Comparison of ENCODE assay signal across 12 cellular contexts in the genomic region with DNA sequence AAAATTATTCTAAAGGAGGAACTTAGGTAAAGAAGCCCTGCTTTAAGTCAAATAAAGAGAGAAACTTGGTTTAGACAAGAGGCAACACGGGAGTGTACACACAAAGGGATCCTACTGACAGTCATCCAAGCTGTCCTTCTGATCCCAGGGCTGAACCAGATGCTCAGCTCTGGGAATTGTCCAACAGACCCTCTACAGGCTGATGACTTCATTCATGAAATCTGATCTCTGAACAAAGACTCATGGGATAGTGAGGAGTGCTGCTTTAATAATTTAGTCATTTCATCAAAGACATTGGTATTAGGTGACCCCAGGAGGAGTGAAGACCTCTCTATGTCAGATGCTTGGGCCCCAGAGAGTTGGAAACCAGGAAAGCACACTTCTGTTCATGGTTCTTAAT.
DNase-seq lines count a peak whose midpoint lies in the region; ATAC-seq lines count a peak whose summit lies in the region.
"Had no signal": no experiment of that assay in that cellular context is flagged by ENCODE, and none has a peak within 500 bp of the region (broad histone marks: within the 10 kb centered on the region; RNA-seq: fewer than 3 reads in every experiment).

No MANE protein-coding gene starts in this region.

- H3K4me1 Mint-ChIP-seq in activated naive CD4-positive, alpha-beta T cell treated with anti-CD3 and anti-CD28 coated beads for 36 hours (ENCODE audit: low read depth), result peaks cover 91% of the 10 kb centered on the region
- H3K4me1 Mint-ChIP-seq in activated naive CD8-positive, alpha-beta T cell treated with anti-CD3 and anti-CD28 coated beads, Interleukin-2, amount 50 U/mL, for 24 hours, result peaks cover 87% of the 10 kb centered on the region

- peaks cover 58% of the 10 kb centered on the region for H3K36me3 Mint-ChIP-seq in activated naive CD4-positive, alpha-beta T cell treated with anti-CD3 and anti-CD28 coated beads for 36 hours (ENCODE audit: low read depth)
- peaks cover 35% of the 10 kb centered on the region for H3K36me3 Mint-ChIP-seq in activated naive CD8-positive, alpha-beta T cell treated with anti-CD3 and anti-CD28 coated beads, Interleukin-2, amount 50 U/mL, for 24 hours (ENCODE audit: low read depth)

- H3K27me3 Mint-ChIP-seq in activated naive CD4-positive, alpha-beta T cell treated with anti-CD3 and anti-CD28 coated beads for 36 hours (ENCODE audit: low read depth), result no peaks in the 10 kb centered on the region
- H3K27me3 Mint-ChIP-seq in activated naive CD8-positive, alpha-beta T cell treated with anti-CD3 and anti-CD28 coated beads, Interleukin-2, amount 50 U/mL, for 24 hours, result no peaks in the 10 kb centered on the region

- intact Hi-C loops in activated naive CD4-positive, alpha-beta T cell treated with anti-CD3 and anti-CD28 coated beads for 36 hours (cut with micrococcal nuclease), result no loop called here
- intact Hi-C loops in sciatic nerve (cut with DNase I), result no loop called here

- peak overlapping the region; percentile 75 for H3K27ac Mint-ChIP-seq in activated naive CD4-positive, alpha-beta T cell treated with anti-CD3 and anti-CD28 coated beads for 36 hours
- peak overlapping the region; percentile 78 for H3K27ac Mint-ChIP-seq in activated naive CD8-positive, alpha-beta T cell treated with anti-CD3 and anti-CD28 coated beads, Interleukin-2, amount 50 U/mL, for 24 hours

- no peaks in the 10 kb centered on the region for H3K9me3 Mint-ChIP-seq in activated naive CD4-positive, alpha-beta T cell treated with anti-CD3 and anti-CD28 coated beads for 36 hours
- H3K9me3 Mint-ChIP-seq in activated naive CD8-positive, alpha-beta T cell treated with anti-CD3 and anti-CD28 coated beads, Interleukin-2, amount 50 U/mL, for 24 hours, result peaks cover 4% of the 10 kb centered on the region

- no peak overlapping the region for H3K4me3 Mint-ChIP-seq in activated naive CD4-positive, alpha-beta T cell treated with anti-CD3 and anti-CD28 coated beads for 36 hours
- no peak overlapping the region for H3K4me3 Mint-ChIP-seq in activated naive CD8-positive, alpha-beta T cell treated with anti-CD3 and anti-CD28 coated beads, Interleukin-2, amount 50 U/mL, for 24 hours

- DNase-seq in activated naive CD4-positive, alpha-beta T cell treated with anti-CD3 and anti-CD28 coated beads for 36 hours, result no peak
- no peak for DNase-seq in activated naive CD4-positive, alpha-beta T cell treated with anti-CD3 and anti-CD28 coated beads, Interleukin-2, amount 50 U/mL, for 16 hours
- DNase-seq in NCI-H2107 treated with DMSO at 0.1 percent for 48 hours (lab: John Stamatoyannopoulos, UW; ENCODE audit: unreplicated experiment) (peak; percentile 52), sciatic nerve (ENCODE audit: low spot score) (no peak), MV-4-11 (lab: John Stamatoyannopoulos, UW) (no peak), NK-92 (lab: John Stamatoyannopoulos, UW; ENCODE audit: unreplicated experiment) (no peak), NCI-H1930 (lab: John Stamatoyannopoulos, UW) (no peak)
- DNase-seq in activated naive CD8-positive, alpha-beta T cell treated with anti-CD3 and anti-CD28 coated beads, Interleukin-2, amount 50 U/mL, for 24 hours, result no peak
- DNase-seq: activated CD4-positive, alpha-beta T cell treated with anti-CD3 and anti-CD28 coated beads for 1 hour; anterior cingulate cortex; kidney glomerular epithelial cell; upper lobe of left lung had no signal

- CTCF ChIA-PET in activated naive CD4-positive, alpha-beta T cell treated with anti-CD3 and anti-CD28 coated beads for 36 hours (lab: Charles Lee), result interaction anchor here (0.7 to 1.9 kb wide), 3 partner anchors 8 to 69 kb away, joined by 3 to 6 read pairs (median 4); no protein-coding TSS in a partner anchor

- ATAC-seq in activated naive CD8-positive, alpha-beta T cell treated with anti-CD3 and anti-CD28 coated beads, Interleukin-2, amount 50 U/mL, for 24 hours, result no peak
- peak; percentile 30 for ATAC-seq in sciatic nerve
